In the genomic region with DNA sequence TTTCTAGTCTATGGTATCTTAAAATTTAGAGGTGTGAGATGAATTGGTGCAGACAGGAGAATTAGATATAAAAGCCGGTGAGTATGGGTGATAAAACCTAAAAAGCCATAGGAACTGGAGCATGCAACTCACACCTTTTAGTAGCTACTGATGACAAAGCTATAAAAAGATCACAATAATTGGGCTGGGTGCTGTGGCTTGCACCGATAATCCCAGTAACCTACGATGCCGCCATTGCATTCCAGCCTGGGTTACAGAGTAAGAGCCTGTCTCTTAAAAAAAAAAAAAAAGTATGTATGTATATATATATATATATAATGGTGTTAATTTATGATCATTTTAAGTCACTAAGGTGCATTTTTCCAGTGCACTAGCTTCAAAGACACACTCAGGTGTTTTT, we compare ENCODE assay signal across 31 cellular contexts.
"Had no signal": no experiment of that assay in that cellular context is flagged by ENCODE, and none has a peak within 500 bp of the region (broad histone marks: within the 10 kb centered on the region; RNA-seq: fewer than 3 reads in every experiment).

No MANE protein-coding gene starts in this region.

- H3K9me3 ChIP-seq: breast epithelium, esophagus squamous epithelium, left lung, pancreas, prostate gland, sigmoid colon, thoracic aorta, uterus had no signal

- ATAC-seq: activated CD4-positive, alpha-beta T cell treated with anti-CD3 and anti-CD28 coated beads for 36 hours; activated naive CD4-positive, alpha-beta T cell treated with anti-CD3 and anti-CD28 coated beads, Interleukin-2, amount 50 U/mL, for 72 hours; activated T-cell treated with anti-CD3 and anti-CD28 coated beads, Interleukin-2, amount 50 U/mL, for 72 hours; left lung; pancreas; stimulated activated effector memory CD8-positive, alpha-beta T cell treated with anti-CD3 and anti-CD28 coated beads, Interleukin-12 subunit alpha, Interleukin-12 subunit beta, amount 100 ng/mL, for 72 hours had no signal

- H3K4me1 Mint-ChIP-seq: activated CD4-positive, alpha-beta T cell treated with anti-CD3 and anti-CD28 coated beads for 36 hours; stimulated activated effector memory CD8-positive, alpha-beta T cell treated with anti-CD3 and anti-CD28 coated beads, Interleukin-12 subunit alpha, Interleukin-12 subunit beta, amount 100 ng/mL, for 72 hours had no signal

- H3K27ac ChIP-seq: breast epithelium, epithelial cell of prostate, esophagus squamous epithelium, left lung, pancreas, prostate gland, sigmoid colon, thoracic aorta, uterus had no signal

- DNase-seq: activated CD4-positive, alpha-beta T cell treated with anti-CD3 and anti-CD28 coated beads for 36 hours; activated CD4-positive, CD25-positive, alpha-beta regulatory T cell; activated naive CD4-positive, alpha-beta T cell; activated T-cell treated with anti-CD3 and anti-CD28 coated beads for 4 hours; activated T-cell treated with anti-CD3 and anti-CD28 coated beads, Interleukin-2, amount 50 U/mL, for 72 hours; dermis blood vessel endothelial cell; effector CD4-positive, alpha-beta T cell; esophagus squamous epithelium; foreskin melanocyte; left lung; mammary epithelial cell; naive B cell; nucleus accumbens; retina; sigmoid colon; small intestine; stimulated activated CD4-positive, alpha-beta T cell treated with anti-CD3 and anti-CD28 coated beads, Interleukin-4, amount 100 ng/mL, for 24 hours; uterus had no signal

- H3K27me3 Mint-ChIP-seq: activated CD4-positive, alpha-beta T cell treated with anti-CD3 and anti-CD28 coated beads for 36 hours; naive B cell; stimulated activated naive CD8-positive, alpha-beta T cell treated with anti-CD3 and anti-CD28 coated beads, Interleukin-15, Interleukin-2, amounts not matched to agents 100 ng/mL and 50 ng/mL, for 24 hours; type B pancreatic cell had no signal

- H3K4me1 ChIP-seq: breast epithelium, esophagus squamous epithelium, left lung, pancreas, prostate gland, sigmoid colon, uterus had no signal

- FAIRE-seq: colon, endometrium, islet of Langerhans, pancreas, small intestine had no signal

- H3K36me3 ChIP-seq: prostate gland, uterus had no signal

- H3K9me3 Mint-ChIP-seq: activated naive CD4-positive, alpha-beta T cell treated with anti-CD3 and anti-CD28 coated beads, Interleukin-2, amount 50 U/mL, for 72 hours; activated T-cell treated with anti-CD3 and anti-CD28 coated beads, Interleukin-2, amount 50 U/mL, for 72 hours; naive B cell; stimulated activated effector memory CD8-positive, alpha-beta T cell treated with anti-CD3 and anti-CD28 coated beads, Interleukin-12 subunit alpha, Interleukin-12 subunit beta, amount 100 ng/mL, for 72 hours; stimulated activated naive CD8-positive, alpha-beta T cell treated with anti-CD3 and anti-CD28 coated beads, Interleukin-15, Interleukin-2, amounts not matched to agents 100 ng/mL and 50 ng/mL, for 24 hours; T-helper 2 cell treated with Interferon-gamma antibody and Interleukin-4, amounts not matched to agents 5 μg/mL and 100 μg/mL, for 36 hours; type B pancreatic cell had no signal

- H3K27ac Mint-ChIP-seq: activated CD4-positive, alpha-beta T cell treated with anti-CD3 and anti-CD28 coated beads for 36 hours; activated naive CD4-positive, alpha-beta T cell treated with anti-CD3 and anti-CD28 coated beads, Interleukin-2, amount 50 U/mL, for 72 hours; activated T-cell treated with anti-CD3 and anti-CD28 coated beads, Interleukin-2, amount 50 U/mL, for 72 hours; naive B cell; stimulated activated effector memory CD8-positive, alpha-beta T cell treated with anti-CD3 and anti-CD28 coated beads, Interleukin-12 subunit alpha, Interleukin-12 subunit beta, amount 100 ng/mL, for 72 hours; stimulated activated naive CD8-positive, alpha-beta T cell treated with anti-CD3 and anti-CD28 coated beads, Interleukin-15, Interleukin-2, amounts not matched to agents 100 ng/mL and 50 ng/mL, for 24 hours; T-helper 2 cell treated with Interferon-gamma antibody and Interleukin-4, amounts not matched to agents 5 μg/mL and 100 μg/mL, for 36 hours had no signal

- H3K4me3 ChIP-seq: breast epithelium, esophagus squamous epithelium, left lung, pancreas, prostate gland, sigmoid colon, thoracic aorta, uterus had no signal

- H3K4me3 Mint-ChIP-seq: activated CD4-positive, alpha-beta T cell treated with anti-CD3 and anti-CD28 coated beads for 36 hours; activated T-cell treated with anti-CD3 and anti-CD28 coated beads, Interleukin-2, amount 50 U/mL, for 72 hours; naive B cell; stimulated activated effector memory CD8-positive, alpha-beta T cell treated with anti-CD3 and anti-CD28 coated beads, Interleukin-12 subunit alpha, Interleukin-12 subunit beta, amount 100 ng/mL, for 72 hours; stimulated activated naive CD8-positive, alpha-beta T cell treated with anti-CD3 and anti-CD28 coated beads, Interleukin-15, Interleukin-2, amounts not matched to agents 100 ng/mL and 50 ng/mL, for 24 hours; T-helper 2 cell treated with Interferon-gamma antibody and Interleukin-4, amounts not matched to agents 5 μg/mL and 100 μg/mL, for 36 hours; type B pancreatic cell had no signal
